In the genomic region with DNA sequence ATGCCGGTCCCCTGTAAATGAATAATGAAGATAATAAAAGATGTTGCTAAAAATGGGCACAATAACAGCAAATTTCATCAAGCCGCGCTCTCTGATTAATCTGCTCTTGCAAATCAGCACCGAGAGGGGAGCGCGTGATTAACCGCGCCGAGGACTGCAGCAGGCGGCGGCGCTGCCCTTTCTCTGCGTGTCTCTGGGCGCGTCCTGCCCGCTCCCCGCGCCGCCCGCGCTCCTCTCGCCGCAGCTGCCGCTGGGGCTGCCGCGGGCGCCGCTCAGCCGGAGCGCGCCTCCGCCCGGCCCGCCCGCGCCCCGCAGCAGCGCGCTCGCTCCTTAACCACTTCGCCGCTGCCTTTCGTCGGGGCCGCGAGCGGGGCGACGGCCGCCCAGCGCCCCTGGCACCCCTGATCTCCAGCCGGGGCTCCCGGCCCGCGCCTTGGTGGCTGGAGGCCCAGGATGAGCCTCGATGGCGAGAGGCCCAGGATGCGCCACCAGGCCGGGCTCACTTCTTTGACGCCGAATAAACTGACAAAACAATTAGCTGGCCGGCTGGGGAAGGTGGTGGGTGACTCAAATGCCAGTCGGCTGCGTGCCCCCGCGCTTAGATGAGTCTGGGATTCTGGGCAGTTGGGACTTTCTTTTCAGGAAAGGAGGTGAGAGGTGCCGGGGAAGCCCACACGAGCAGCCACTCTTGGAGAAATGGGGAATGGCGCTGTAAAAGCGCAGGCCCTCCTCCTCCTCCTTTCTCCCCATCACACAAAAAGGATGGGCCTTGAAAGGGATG, we compare ENCODE assay signal across 9 cellular contexts.
DNase-seq lines count a peak whose midpoint lies in the region; ATAC-seq and TF ChIP-seq lines count a peak whose summit lies in the region.
"Had no signal": no experiment of that assay in that cellular context is flagged by ENCODE, and none has a peak within 500 bp of the region (broad histone marks: within the 10 kb centered on the region; RNA-seq: fewer than 3 reads in every experiment).

No MANE protein-coding gene starts in this region.

- H3K27me3 ChIP-seq in ACC112 (ENCODE audit: insufficient read depth, low read length) (peaks cover 41% of the 10 kb centered on the region), IMR-90 (ENCODE audit: control insufficient read depth, insufficient read depth, low read length) (no peaks in the 10 kb centered on the region; the same call in 1 of the 2 replicates), kidney epithelial cell (ENCODE audit: control insufficient read depth, insufficient read depth, low read length) (no peaks in the 10 kb centered on the region), stomach smooth muscle (ENCODE audit: control insufficient read depth in 1 of 2, insufficient read depth in 2 of 2, low read length in 2 of 2) (no peaks in the 10 kb centered on the region)

- H3K27me3 Mint-ChIP-seq in CD14-positive monocyte (ENCODE audit: low read depth in 3 of 3), result peaks cover 25 to 33% (median 31%) of the 10 kb centered on the region in 3 donors

- TF ChIP-seq CTCF in IMR-90 (conservative IDR thresholded peaks at IDR 0.05; ENCODE audit: low read depth, low read length) (no peak), kidney epithelial cell (IDR thresholded peaks at IDR 0.05; ENCODE audit: insufficient read depth, low read length, poor library complexity, severe bottlenecking) (no peak), CD14-positive monocyte (IDR thresholded peaks at IDR 0.05) (no peak)

- WGBS in IMR-90 (ENCODE audit: extremely low coverage in 2 of 2, insufficient read length in 1 of 2), 2 experiments, result 2% methylated on average over 12 of the region's 70 CpGs; no CpG with 5 or more reads in 1 of the 2 experiments

- H3K9me3 Mint-ChIP-seq in CD14-positive monocyte, result peaks cover 3 to 12% (median 5%) of the 10 kb centered on the region in 7 donors

- H2AK9ac ChIP-seq in IMR-90 (replicated peaks; ENCODE audit: low read depth, low read length, poor library complexity), result no peak overlapping the region

- no peak overlapping the region for H3K4ac ChIP-seq in IMR-90 (ENCODE audit: low read depth, low read length)

- H4K91ac ChIP-seq in IMR-90 (ENCODE audit: insufficient read depth, low read depth, low read length), result no peak overlapping the region

- BruUV-seq in IMR-90 (replicated peaks; lab: Mats Ljungman, UMichigan), result no TSS peak

- H4K8ac ChIP-seq in IMR-90 (ENCODE audit: low read depth in 2 of 2, low read length in 2 of 2), result no peak overlapping the region

- H3K4me3 Mint-ChIP-seq in CD14-positive monocyte, result peak overlapping the region in 1 of 2 donors; percentile 83

- H2BK5ac ChIP-seq in IMR-90 (ENCODE audit: low read depth, low read length, poor library complexity, severe bottlenecking), result no peak overlapping the region

- H3K4me2 ChIP-seq in IMR-90 (ENCODE audit: low read depth, low read length), result peak overlapping the region; percentile 96

- dilution Hi-C loops in IMR-90 (cut with HindIII; ENCODE audit: low sequenced_read_pairs, unreplicated experiment), result no loop called here

- H3K14ac ChIP-seq in IMR-90 (replicated peaks; ENCODE audit: low read depth, low read length), result no peak overlapping the region

- H3K9me1 ChIP-seq in IMR-90 (ENCODE audit: insufficient read depth, low read length), result no peaks in the 10 kb centered on the region

- TF ChIP-seq RAD21 in IMR-90 (IDR thresholded peaks at IDR 0.05; ENCODE audit: low read length), result no peak

- in situ Hi-C loops in IMR-90 (cut with MboI; ENCODE audit: low sequenced_read_pairs), result no loop called here

- no peak overlapping the region for H2BK20ac ChIP-seq in IMR-90 (ENCODE audit: low read depth, low read length)

- H3K4me1 ChIP-seq in ACC112 (ENCODE audit: control insufficient read depth, insufficient read depth, low read length, unreplicated experiment) (no peaks in the 10 kb centered on the region), IMR-90 (ENCODE audit: control insufficient read depth, insufficient read depth, low read length) (no peaks in the 10 kb centered on the region), stomach smooth muscle (ENCODE audit: control insufficient read depth, insufficient read depth, low read length) (peaks cover 19% of the 10 kb centered on the region)

- TF ChIP-seq POLR2A in IMR-90 (IDR thresholded peaks at IDR 0.05; ENCODE audit: low read depth, low read length), result no peak

- H2BK120ac ChIP-seq in IMR-90 (ENCODE audit: low read depth, low read length), result no peak overlapping the region

- CTCF ChIA-PET in IMR-90 (lab: Yijun Ruan, JAX), result interaction anchor here (0.9 to 1.3 kb wide), 2 partner anchors 10 to 11 kb away, joined by 3 to 5 read pairs; no protein-coding TSS in a partner anchor

- no peak overlapping the region for H3K56ac ChIP-seq in IMR-90 (ENCODE audit: extremely low read depth, insufficient read depth, low read length)

- H3K79me2 ChIP-seq in ACC112 (ENCODE audit: control insufficient read depth, insufficient read depth, low read length, unreplicated experiment), result no peaks in the 10 kb centered on the region

- H3K79me1 ChIP-seq in IMR-90 (ENCODE audit: low read depth in 1 of 2, low read length in 2 of 2), result no peaks in the 10 kb centered on the region

- H3K4me1 Mint-ChIP-seq in CD14-positive monocyte, result no peaks in the 10 kb centered on the region
- H3K4me1 Mint-ChIP-seq: stimulated activated naive B cell treated with anti-CD40 and anti-IgM and Interleukin-4, amounts not matched to agents 10 μg/mL and 1 μg/mL and 100 μg/mL, for 72 hours had no signal

- no peaks in the 10 kb centered on the region for H3K36me3 Mint-ChIP-seq in CD14-positive monocyte
- H3K36me3 Mint-ChIP-seq: stimulated activated naive B cell treated with anti-CD40 and anti-IgM and Interleukin-4, amounts not matched to agents 10 μg/mL and 1 μg/mL and 100 μg/mL, for 72 hours had no signal

- H3K27ac ChIP-seq in ACC112 (ENCODE audit: low read depth, low read length) (no peak overlapping the region), IMR-90 (ENCODE audit: insufficient read depth, low read length) (peak overlapping the region; percentile 62; the same call in 1 of the 2 replicates), stomach smooth muscle (ENCODE audit: low read length) (peak overlapping the region; percentile 95)

- H3K23ac ChIP-seq in IMR-90 (ENCODE audit: low read depth, low read length), result no peak overlapping the region

- H4K20me1 ChIP-seq in IMR-90 (ENCODE audit: insufficient read depth, low read length), result no peaks in the 10 kb centered on the region

- H3K9me3 ChIP-seq in IMR-90 (ENCODE audit: control insufficient read depth, insufficient read depth, low read length) (no peaks in the 10 kb centered on the region), stomach smooth muscle (ENCODE audit: control insufficient read depth in 2 of 2, low read length in 2 of 2) (no peaks in the 10 kb centered on the region)

- intact Hi-C loops in IMR-90 (cut with micrococcal nuclease) (no loop called here), CD14-positive monocyte (cut with micrococcal nuclease) (no loop called here)

- H3K9ac ChIP-seq in IMR-90 (ENCODE audit: low read depth, low read length) (peak overlapping the region; percentile 62; the same call in 1 of the 2 replicates), stomach smooth muscle (ENCODE audit: low read length in 2 of 2) (peak overlapping the region; percentile 65 to 73)

- H2AFZ ChIP-seq in ACC112 (ENCODE audit: low read length, unreplicated experiment), result peak overlapping the region; percentile 64
- H2AFZ ChIP-seq in IMR-90 (replicated peaks; ENCODE audit: low read length, poor library complexity), result peak overlapping the region; percentile 86

- peak overlapping the region; percentile 77 for H3K4me3 ChIP-seq in ACC112 (ENCODE audit: low read depth, low read length)
- H3K4me3 ChIP-seq in IMR-90 (ENCODE audit: insufficient read depth, low read depth, low read length), result peak overlapping the region; percentile 47
- peak overlapping the region; percentile 47 for H3K4me3 ChIP-seq in kidney epithelial cell (ENCODE audit: low read depth, low read length)
- H3K4me3 ChIP-seq in stomach smooth muscle (ENCODE audit: low read length in 2 of 2), result peak overlapping the region; percentile 59 to 73

- no peak overlapping the region for H3K27ac Mint-ChIP-seq in CD14-positive monocyte
- H3K27ac Mint-ChIP-seq: stimulated activated naive B cell treated with anti-CD40 and anti-IgM and Interleukin-4, amounts not matched to agents 10 μg/mL and 1 μg/mL and 100 μg/mL, for 72 hours had no signal

- DNase-seq in IMR-90, result peak; percentile 17
- DNase-seq in cerebellar cortex (ENCODE audit: low spot score), result peak; percentile 5
- DNase-seq in kidney epithelial cell (ENCODE audit: low read depth), result peak; percentile 1
- no peak for DNase-seq in activated T-cell treated with anti-CD3 and anti-CD28 coated beads, Interleukin-2, amount 50 U/mL, for 48 hours
- DNase-seq in CD14-positive monocyte (ENCODE audit: low spot score), result no peak
- DNase-seq: stimulated activated naive B cell treated with anti-CD40 and anti-IgM and Interleukin-4, amounts not matched to agents 10 μg/mL and 1 μg/mL and 100 μg/mL, for 72 hours had no signal

- H3K18ac ChIP-seq in IMR-90 (ENCODE audit: low read depth, low read length), result no peak overlapping the region; the same call in 1 of the 2 replicates

- POLR2A ChIA-PET in IMR-90 (lab: Charles Lee; ENCODE audit: unreplicated experiment), result no interaction called here

- H3K36me3 ChIP-seq in ACC112 (ENCODE audit: insufficient read depth, low read length) (no peaks in the 10 kb centered on the region), IMR-90 (ENCODE audit: control insufficient read depth, insufficient read depth, low read length) (no peaks in the 10 kb centered on the region), kidney epithelial cell (ENCODE audit: control insufficient read depth, insufficient read depth, low read length) (no peaks in the 10 kb centered on the region), stomach smooth muscle (ENCODE audit: control insufficient read depth in 2 of 2, insufficient read depth in 2 of 2, low read length in 2 of 2) (no peaks in the 10 kb centered on the region)

- no peak overlapping the region for H2BK15ac ChIP-seq in IMR-90 (ENCODE audit: low read depth, low read length)

- ATAC-seq in IMR-90 (ENCODE audit: low read depth) (peak; percentile 90), GM18517 (IDR thresholded peaks at IDR 0.05; ENCODE audit: unreplicated experiment) (no peak)

- H4K5ac ChIP-seq in IMR-90 (ENCODE audit: low read depth, low read length), result no peak overlapping the region; the same call in 1 of the 2 replicates

- no peak overlapping the region for H2AK5ac ChIP-seq in IMR-90 (ENCODE audit: low read depth, low read length)

TF ChIP-seq in IMR-90, 13 proteins besides CTCF, POLR2A, EP300 and RAD21:
- no peak for TF ChIP-seq MXI1 (IDR thresholded peaks at IDR 0.05; ENCODE audit: borderline replicate concordance, low read depth, low read length)
- TF ChIP-seq MAZ (IDR thresholded peaks at IDR 0.05; ENCODE audit: borderline replicate concordance, low read depth, low read length), result no peak

Comparison
In these comparisons a context has a peak if more than half of its experiments do, and no peak if none do; other contexts are left out.
1. DNase-seq: peak in IMR-90 (single experiment), cerebellar cortex (single experiment) and kidney epithelial cell (single experiment); none in activated T-cell treated with anti-CD3 and anti-CD28 coated beads, Interleukin-2, amount 50 U/mL, for 48 hours (0 of 2) and CD14-positive monocyte (single experiment).
2. Peak in every context shown above with its lines, with median percentiles within 50 percentile points of each other: H3K4me3 ChIP-seq.